8 cellular contexts compared by ENCODE assay signal in genomic region chr6:15299430-15300131, GRCh38. TPM values are rescaled to one million over a fixed set of nuclear protein-coding genes. Genes with fewer than 3 reads are reported as not detected.
DNase-seq lines count a peak whose midpoint lies in the region; ATAC-seq lines count a peak whose summit lies in the region.

No MANE protein-coding gene starts in this region.

- DNase-seq in activated naive CD4-positive, alpha-beta T cell treated with Interleukin-2 at 50 U/mL for 16 hours = peak; percentile 14
- DNase-seq in activated naive CD4-positive, alpha-beta T cell treated with anti-CD3 and anti-CD28 coated beads, Interleukin-2, amount 50 U/mL, for 16 hours = no peak
- DNase-seq in NOMO-1 treated with DMSO at 0.1 percent for 48 hours (lab: John Stamatoyannopoulos, UW; ENCODE audit: unreplicated experiment) = peak; percentile 95
- peak; percentile 74 for DNase-seq in amniotic epithelial cell (ENCODE audit: low read depth)
- peak; percentile 17 for DNase-seq in occipital lobe (lab: John Stamatoyannopoulos, UW)
- DNase-seq in NCI-H748 (lab: John Stamatoyannopoulos, UW; ENCODE audit: unreplicated experiment) = no peak
- no peak for DNase-seq in amniotic stem cell (lab: John Stamatoyannopoulos, UW)

- ATAC-seq in HG02852 (IDR thresholded peaks at IDR 0.05; ENCODE audit: unreplicated experiment) = peak; percentile 77

RNA-seq across cellular contexts. Expression of gene JARID2, which starts 53.7 kb away (rescaled TPM):
- total RNA-seq in occipital lobe = 18.6 TPM

Comparison
In these comparisons a context has a peak if more than half of its experiments do, and no peak if none do; other contexts are left out.
1. DNase-seq: peak in activated naive CD4-positive, alpha-beta T cell treated with Interleukin-2 at 50 U/mL for 16 hours (single experiment), NOMO-1 treated with DMSO at 0.1 percent for 48 hours (single experiment), amniotic epithelial cell (single experiment) and occipital lobe (single experiment); none in activated naive CD4-positive, alpha-beta T cell treated with anti-CD3 and anti-CD28 coated beads, Interleukin-2, amount 50 U/mL, for 16 hours (single experiment), NCI-H748 (single experiment) and amniotic stem cell (single experiment).